1 cellular context compared by ENCODE assay signal in the genomic region with DNA sequence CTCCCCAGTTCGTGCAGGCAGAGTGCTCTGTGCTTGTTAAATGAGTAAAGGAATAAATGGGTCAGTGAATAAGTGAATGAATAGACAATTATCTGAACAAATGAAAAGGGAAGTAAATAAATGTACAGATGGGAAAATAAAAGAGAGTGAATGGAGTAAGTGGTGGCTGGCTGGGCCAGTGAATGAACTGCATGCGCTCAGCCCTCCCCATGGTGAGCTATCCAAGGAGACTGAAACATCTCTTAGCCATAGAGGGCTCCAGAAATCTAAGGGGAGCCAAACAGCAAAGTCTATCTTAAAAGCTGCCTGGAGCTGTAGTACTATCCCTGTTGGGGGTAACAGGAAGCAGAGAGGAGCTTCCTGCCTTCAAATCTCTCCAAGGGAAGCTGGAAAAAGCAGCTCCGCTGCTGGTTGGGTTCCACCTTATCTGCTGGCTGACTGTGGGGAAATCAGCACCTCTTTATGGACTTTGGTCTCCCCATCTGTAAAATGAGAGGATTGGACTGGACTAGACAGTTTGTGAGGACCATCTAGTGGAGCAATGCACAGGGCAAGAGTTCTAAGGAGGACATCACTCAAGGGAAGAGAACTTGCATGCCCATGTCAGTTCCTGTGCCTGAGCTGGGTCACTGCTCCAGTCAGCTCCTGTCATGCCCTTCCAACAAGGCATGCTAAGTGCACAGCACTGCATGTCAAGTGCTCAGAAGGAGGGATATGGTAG.
TF ChIP-seq lines count a peak whose summit lies in the region.

No MANE protein-coding gene starts in this region.

TF ChIP-seq in HepG2, 621 proteins besides CTCF, POLR2A, EP300 and RAD21 (continued from another document and continues in another):
- peak; percentile 48; the same call in 1 of the 2 replicates for TF ChIP-seq SNAI1 (CRISPR knock-in tag; IDR thresholded peaks at IDR 0.05; ENCODE audit: borderline replicate concordance)
- TF ChIP-seq ZNF567 (CRISPR knock-in tag; IDR thresholded peaks at IDR 0.05; ENCODE audit: borderline replicate concordance): 0 out of 2 replicates have a peak, but pooled peaks have one; percentile 84
- TF ChIP-seq REPIN1 (CRISPR knock-in tag; IDR thresholded peaks at IDR 0.05; ENCODE audit: borderline replicate concordance, low read depth): peak; percentile 31
- TF ChIP-seq, protein P1, sequence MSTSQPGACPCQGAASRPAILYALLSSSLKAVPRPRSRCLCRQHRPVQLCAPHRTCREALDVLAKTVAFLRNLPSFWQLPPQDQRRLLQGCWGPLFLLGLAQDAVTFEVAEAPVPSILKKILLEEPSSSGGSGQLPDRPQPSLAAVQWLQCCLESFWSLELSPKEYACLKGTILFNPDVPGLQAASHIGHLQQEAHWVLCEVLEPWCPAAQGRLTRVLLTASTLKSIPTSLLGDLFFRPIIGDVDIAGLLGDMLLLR (CRISPR knock-in tag; IDR thresholded peaks at IDR 0.05): peak; percentile 47; the same call in 1 of the 2 replicates
- no peak for TF ChIP-seq HNRNPLL (IDR thresholded peaks at IDR 0.05; ENCODE audit: low read depth, low read length, poor library complexity, severe bottlenecking)
- TF ChIP-seq ZNF296 (CRISPR knock-in tag; conservative IDR thresholded peaks at IDR 0.05): no peak
- TF ChIP-seq, protein P2, sequence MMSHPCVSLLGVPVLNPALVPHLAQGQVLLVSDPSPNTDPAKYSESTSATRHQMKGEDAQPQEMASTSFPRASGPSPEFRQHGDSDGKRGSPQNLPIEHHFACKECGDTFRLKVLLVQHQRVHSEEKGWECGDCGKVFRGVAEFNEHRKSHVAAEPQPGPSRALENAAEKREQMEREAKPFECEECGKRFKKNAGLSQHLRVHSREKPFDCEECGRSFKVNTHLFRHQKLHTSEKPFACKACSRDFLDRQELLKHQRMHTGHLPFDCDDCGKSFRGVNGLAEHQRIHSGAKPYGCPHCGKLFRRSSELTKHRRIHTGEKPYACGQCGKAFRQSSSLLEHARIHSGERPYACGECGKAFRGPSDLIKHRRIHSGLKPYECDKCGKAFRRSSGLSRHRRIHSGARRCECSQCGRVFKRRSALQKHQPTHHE (CRISPR knock-in tag; IDR thresholded peaks at IDR 0.05; ENCODE audit: borderline replicate concordance): peak; percentile 50; the same call in 1 of the 2 replicates
- TF ChIP-seq, protein P3, sequence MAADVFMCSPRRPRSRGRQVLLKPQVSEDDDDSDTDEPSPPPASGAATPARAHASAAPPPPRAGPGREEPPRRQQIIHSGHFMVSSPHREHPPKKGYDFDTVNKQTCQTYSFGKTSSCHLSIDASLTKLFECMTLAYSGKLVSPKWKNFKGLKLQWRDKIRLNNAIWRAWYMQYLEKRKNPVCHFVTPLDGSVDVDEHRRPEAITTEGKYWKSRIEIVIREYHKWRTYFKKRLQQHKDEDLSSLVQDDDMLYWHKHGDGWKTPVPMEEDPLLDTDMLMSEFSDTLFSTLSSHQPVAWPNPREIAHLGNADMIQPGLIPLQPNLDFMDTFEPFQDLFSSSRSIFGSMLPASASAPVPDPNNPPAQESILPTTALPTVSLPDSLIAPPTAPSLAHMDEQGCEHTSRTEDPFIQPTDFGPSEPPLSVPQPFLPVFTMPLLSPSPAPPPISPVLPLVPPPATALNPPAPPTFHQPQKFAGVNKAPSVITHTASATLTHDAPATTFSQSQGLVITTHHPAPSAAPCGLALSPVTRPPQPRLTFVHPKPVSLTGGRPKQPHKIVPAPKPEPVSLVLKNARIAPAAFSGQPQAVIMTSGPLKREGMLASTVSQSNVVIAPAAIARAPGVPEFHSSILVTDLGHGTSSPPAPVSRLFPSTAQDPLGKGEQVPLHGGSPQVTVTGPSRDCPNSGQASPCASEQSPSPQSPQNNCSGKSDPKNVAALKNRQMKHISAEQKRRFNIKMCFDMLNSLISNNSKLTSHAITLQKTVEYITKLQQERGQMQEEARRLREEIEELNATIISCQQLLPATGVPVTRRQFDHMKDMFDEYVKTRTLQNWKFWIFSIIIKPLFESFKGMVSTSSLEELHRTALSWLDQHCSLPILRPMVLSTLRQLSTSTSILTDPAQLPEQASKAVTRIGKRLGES (CRISPR knock-in tag; IDR thresholded peaks at IDR 0.05; ENCODE audit: borderline replicate concordance): no peak
- 0 out of 2 replicates have a peak, but pooled peaks have one; percentile 25 for TF ChIP-seq ZFP41 (CRISPR knock-in tag; IDR thresholded peaks at IDR 0.05; ENCODE audit: borderline replicate concordance)
- TF ChIP-seq, protein P4, sequence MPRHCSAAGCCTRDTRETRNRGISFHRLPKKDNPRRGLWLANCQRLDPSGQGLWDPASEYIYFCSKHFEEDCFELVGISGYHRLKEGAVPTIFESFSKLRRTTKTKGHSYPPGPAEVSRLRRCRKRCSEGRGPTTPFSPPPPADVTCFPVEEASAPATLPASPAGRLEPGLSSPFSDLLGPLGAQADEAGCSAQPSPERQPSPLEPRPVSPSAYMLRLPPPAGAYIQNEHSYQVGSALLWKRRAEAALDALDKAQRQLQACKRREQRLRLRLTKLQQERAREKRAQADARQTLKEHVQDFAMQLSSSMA (CRISPR knock-in tag; IDR thresholded peaks at IDR 0.05): 0 out of 2 replicates have a peak, but pooled peaks have one; percentile 39
- TF ChIP-seq ZFP36L1 (CRISPR knock-in tag; IDR thresholded peaks at IDR 0.05): no peak
- TF ChIP-seq SOX6 (IDR thresholded peaks at IDR 0.05): no peak
- peak; percentile 75 for TF ChIP-seq SOX6 (CRISPR knock-in tag; IDR thresholded peaks at IDR 0.05)
- TF ChIP-seq, protein P5, sequence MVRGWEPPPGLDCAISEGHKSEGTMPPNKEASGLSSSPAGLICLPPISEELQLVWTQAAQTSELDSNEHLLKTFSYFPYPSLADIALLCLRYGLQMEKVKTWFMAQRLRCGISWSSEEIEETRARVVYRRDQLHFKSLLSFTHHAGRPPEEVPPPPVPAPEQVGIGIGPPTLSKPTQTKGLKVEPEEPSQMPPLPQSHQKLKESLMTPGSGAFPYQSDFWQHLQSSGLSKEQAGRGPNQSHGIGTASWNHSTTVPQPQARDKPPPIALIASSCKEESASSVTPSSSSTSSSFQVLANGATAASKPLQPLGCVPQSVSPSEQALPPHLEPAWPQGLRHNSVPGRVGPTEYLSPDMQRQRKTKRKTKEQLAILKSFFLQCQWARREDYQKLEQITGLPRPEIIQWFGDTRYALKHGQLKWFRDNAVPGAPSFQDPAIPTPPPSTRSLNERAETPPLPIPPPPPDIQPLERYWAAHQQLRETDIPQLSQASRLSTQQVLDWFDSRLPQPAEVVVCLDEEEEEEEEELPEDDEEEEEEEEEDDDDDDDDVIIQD (CRISPR knock-in tag; IDR thresholded peaks at IDR 0.05; ENCODE audit: low read depth): 0 out of 2 replicates have a peak, but pooled peaks have one; percentile 29
- TF ChIP-seq KLF16 (CRISPR knock-in tag; IDR thresholded peaks at IDR 0.05): no peak
- TF ChIP-seq ZNF772 (CRISPR knock-in tag; IDR thresholded peaks at IDR 0.05): no peak
- TF ChIP-seq, protein P6, sequence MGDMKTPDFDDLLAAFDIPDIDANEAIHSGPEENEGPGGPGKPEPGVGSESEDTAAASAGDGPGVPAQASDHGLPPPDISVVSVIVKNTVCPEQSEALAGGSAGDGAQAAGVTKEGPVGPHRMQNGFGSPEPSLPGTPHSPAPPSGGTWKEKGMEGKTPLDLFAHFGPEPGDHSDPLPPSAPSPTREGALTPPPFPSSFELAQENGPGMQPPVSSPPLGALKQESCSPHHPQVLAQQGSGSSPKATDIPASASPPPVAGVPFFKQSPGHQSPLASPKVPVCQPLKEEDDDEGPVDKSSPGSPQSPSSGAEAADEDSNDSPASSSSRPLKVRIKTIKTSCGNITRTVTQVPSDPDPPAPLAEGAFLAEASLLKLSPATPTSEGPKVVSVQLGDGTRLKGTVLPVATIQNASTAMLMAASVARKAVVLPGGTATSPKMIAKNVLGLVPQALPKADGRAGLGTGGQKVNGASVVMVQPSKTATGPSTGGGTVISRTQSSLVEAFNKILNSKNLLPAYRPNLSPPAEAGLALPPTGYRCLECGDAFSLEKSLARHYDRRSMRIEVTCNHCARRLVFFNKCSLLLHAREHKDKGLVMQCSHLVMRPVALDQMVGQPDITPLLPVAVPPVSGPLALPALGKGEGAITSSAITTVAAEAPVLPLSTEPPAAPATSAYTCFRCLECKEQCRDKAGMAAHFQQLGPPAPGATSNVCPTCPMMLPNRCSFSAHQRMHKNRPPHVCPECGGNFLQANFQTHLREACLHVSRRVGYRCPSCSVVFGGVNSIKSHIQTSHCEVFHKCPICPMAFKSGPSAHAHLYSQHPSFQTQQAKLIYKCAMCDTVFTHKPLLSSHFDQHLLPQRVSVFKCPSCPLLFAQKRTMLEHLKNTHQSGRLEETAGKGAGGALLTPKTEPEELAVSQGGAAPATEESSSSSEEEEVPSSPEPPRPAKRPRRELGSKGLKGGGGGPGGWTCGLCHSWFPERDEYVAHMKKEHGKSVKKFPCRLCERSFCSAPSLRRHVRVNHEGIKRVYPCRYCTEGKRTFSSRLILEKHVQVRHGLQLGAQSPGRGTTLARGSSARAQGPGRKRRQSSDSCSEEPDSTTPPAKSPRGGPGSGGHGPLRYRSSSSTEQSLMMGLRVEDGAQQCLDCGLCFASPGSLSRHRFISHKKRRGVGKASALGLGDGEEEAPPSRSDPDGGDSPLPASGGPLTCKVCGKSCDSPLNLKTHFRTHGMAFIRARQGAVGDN (CRISPR knock-in tag; IDR thresholded peaks at IDR 0.05): peak; percentile 48
- peak; percentile 34; the same call in 1 of the 2 replicates for TF ChIP-seq HOXA3 (CRISPR knock-in tag; IDR thresholded peaks at IDR 0.05)
- TF ChIP-seq, protein P7, sequence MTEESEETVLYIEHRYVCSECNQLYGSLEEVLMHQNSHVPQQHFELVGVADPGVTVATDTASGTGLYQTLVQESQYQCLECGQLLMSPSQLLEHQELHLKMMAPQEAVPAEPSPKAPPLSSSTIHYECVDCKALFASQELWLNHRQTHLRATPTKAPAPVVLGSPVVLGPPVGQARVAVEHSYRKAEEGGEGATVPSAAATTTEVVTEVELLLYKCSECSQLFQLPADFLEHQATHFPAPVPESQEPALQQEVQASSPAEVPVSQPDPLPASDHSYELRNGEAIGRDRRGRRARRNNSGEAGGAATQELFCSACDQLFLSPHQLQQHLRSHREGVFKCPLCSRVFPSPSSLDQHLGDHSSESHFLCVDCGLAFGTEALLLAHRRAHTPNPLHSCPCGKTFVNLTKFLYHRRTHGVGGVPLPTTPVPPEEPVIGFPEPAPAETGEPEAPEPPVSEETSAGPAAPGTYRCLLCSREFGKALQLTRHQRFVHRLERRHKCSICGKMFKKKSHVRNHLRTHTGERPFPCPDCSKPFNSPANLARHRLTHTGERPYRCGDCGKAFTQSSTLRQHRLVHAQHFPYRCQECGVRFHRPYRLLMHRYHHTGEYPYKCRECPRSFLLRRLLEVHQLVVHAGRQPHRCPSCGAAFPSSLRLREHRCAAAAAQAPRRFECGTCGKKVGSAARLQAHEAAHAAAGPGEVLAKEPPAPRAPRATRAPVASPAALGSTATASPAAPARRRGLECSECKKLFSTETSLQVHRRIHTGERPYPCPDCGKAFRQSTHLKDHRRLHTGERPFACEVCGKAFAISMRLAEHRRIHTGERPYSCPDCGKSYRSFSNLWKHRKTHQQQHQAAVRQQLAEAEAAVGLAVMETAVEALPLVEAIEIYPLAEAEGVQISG (CRISPR knock-in tag; IDR thresholded peaks at IDR 0.05): peak; percentile 58; the same call in 1 of the 2 replicates
- TF ChIP-seq, protein P8, sequence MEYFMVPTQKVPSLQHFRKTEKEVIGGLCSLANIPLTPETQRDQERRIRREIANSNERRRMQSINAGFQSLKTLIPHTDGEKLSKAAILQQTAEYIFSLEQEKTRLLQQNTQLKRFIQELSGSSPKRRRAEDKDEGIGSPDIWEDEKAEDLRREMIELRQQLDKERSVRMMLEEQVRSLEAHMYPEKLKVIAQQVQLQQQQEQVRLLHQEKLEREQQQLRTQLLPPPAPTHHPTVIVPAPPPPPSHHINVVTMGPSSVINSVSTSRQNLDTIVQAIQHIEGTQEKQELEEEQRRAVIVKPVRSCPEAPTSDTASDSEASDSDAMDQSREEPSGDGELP (IDR thresholded peaks at IDR 0.05; ENCODE audit: borderline replicate concordance, low read depth): peak; percentile 34; the same call in 1 of the 2 replicates
- TF ChIP-seq, protein P9, sequence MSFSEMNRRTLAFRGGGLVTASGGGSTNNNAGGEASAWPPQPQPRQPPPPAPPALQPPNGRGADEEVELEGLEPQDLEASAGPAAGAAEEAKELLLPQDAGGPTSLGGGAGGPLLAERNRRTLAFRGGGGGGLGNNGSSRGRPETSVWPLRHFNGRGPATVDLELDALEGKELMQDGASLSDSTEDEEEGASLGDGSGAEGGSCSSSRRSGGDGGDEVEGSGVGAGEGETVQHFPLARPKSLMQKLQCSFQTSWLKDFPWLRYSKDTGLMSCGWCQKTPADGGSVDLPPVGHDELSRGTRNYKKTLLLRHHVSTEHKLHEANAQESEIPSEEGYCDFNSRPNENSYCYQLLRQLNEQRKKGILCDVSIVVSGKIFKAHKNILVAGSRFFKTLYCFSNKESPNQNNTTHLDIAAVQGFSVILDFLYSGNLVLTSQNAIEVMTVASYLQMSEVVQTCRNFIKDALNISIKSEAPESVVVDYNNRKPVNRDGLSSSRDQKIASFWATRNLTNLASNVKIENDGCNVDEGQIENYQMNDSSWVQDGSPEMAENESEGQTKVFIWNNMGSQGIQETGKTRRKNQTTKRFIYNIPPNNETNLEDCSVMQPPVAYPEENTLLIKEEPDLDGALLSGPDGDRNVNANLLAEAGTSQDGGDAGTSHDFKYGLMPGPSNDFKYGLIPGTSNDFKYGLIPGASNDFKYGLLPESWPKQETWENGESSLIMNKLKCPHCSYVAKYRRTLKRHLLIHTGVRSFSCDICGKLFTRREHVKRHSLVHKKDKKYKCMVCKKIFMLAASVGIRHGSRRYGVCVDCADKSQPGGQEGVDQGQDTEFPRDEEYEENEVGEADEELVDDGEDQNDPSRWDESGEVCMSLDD (CRISPR knock-in tag; IDR thresholded peaks at IDR 0.05; ENCODE audit: borderline replicate concordance): peak; percentile 29; the same call in 1 of the 2 replicates
- TF ChIP-seq, protein P10, sequence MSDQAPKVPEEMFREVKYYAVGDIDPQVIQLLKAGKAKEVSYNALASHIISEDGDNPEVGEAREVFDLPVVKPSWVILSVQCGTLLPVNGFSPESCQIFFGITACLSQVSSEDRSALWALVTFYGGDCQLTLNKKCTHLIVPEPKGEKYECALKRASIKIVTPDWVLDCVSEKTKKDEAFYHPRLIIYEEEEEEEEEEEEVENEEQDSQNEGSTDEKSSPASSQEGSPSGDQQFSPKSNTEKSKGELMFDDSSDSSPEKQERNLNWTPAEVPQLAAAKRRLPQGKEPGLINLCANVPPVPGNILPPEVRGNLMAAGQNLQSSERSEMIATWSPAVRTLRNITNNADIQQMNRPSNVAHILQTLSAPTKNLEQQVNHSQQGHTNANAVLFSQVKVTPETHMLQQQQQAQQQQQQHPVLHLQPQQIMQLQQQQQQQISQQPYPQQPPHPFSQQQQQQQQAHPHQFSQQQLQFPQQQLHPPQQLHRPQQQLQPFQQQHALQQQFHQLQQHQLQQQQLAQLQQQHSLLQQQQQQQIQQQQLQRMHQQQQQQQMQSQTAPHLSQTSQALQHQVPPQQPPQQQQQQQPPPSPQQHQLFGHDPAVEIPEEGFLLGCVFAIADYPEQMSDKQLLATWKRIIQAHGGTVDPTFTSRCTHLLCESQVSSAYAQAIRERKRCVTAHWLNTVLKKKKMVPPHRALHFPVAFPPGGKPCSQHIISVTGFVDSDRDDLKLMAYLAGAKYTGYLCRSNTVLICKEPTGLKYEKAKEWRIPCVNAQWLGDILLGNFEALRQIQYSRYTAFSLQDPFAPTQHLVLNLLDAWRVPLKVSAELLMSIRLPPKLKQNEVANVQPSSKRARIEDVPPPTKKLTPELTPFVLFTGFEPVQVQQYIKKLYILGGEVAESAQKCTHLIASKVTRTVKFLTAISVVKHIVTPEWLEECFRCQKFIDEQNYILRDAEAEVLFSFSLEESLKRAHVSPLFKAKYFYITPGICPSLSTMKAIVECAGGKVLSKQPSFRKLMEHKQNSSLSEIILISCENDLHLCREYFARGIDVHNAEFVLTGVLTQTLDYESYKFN (CRISPR knock-in tag; conservative IDR thresholded peaks at IDR 0.05): peak; percentile 71
- no peak for TF ChIP-seq GABPA (IDR thresholded peaks at IDR 0.05; ENCODE audit: low read depth, low read length)
- TF ChIP-seq GABPA (CRISPR knock-in tag; IDR thresholded peaks at IDR 0.05; ENCODE audit: low read depth): peak; percentile 71
- TF ChIP-seq ZKSCAN1 (IDR thresholded peaks at IDR 0.05; ENCODE audit: low read length): peak; percentile 71
